Comparison of ENCODE assay signal across 24 cellular contexts in genomic region chr11:70721006-70721405, GRCh38.
"Had no signal": no experiment of that assay in that cellular context is flagged by ENCODE, and none has a peak within 500 bp of the region (broad histone marks: within the 10 kb centered on the region; RNA-seq: fewer than 3 reads in every experiment).

No MANE protein-coding gene starts in this region.

- H3K9me3 ChIP-seq: colonic mucosa, esophagus muscularis mucosa, gastroesophageal sphincter, heart right ventricle, neutrophil, tibial artery had no signal

- DNase-seq: colonic mucosa; effector CD8-positive, alpha-beta T cell; endodermal cell; foreskin keratinocyte; glutamatergic neuron; heart right ventricle; hippocampal formation; left colon; left ventricle myocardium superior; natural killer cell; stimulated activated CD4-positive, alpha-beta T cell treated with anti-CD3 and anti-CD28 coated beads, Interleukin-12 subunit alpha, Interleukin-12 subunit beta, amount 100 ng/mL, for 4 hours; stimulated activated CD4-positive, alpha-beta T cell treated with anti-CD3 and anti-CD28 coated beads, Interleukin-1b, Interleukin-23, amount 100 ng/mL, for 48 hours; stimulated activated CD4-positive, alpha-beta T cell treated with anti-CD3 and anti-CD28 coated beads, Interleukin-4, amount 100 ng/mL, for 1 hour; stimulated activated CD8-positive, alpha-beta memory T cell treated with anti-CD3 and anti-CD28 coated beads, Interleukin-4, amount 100 ng/mL, for 48 hours; stimulated activated naive CD4-positive, alpha-beta T cell; stimulated activated naive CD8-positive, alpha-beta T cell treated with anti-CD3 and anti-CD28 coated beads, Interleukin-15, amount 100 ng/mL, for 72 hours; tibial artery had no signal

- H3K27ac ChIP-seq: colonic mucosa, esophagus muscularis mucosa, foreskin keratinocyte, gastroesophageal sphincter, heart right ventricle, neutrophil, parathyroid adenoma, tibial artery had no signal

- H3K4me1 ChIP-seq: colonic mucosa, esophagus muscularis mucosa, foreskin keratinocyte, gastroesophageal sphincter, heart right ventricle, parathyroid adenoma, tibial artery had no signal

- H3K4me3 ChIP-seq: colonic mucosa, esophagus muscularis mucosa, gastroesophageal sphincter, heart right ventricle, lung, smooth muscle cell, tibial artery had no signal

- H2AFZ ChIP-seq: parathyroid adenoma had no signal

- H3K27me3 ChIP-seq: colonic mucosa, foreskin keratinocyte had no signal

- H3K9ac ChIP-seq: parathyroid adenoma had no signal

- ATAC-seq: foreskin keratinocyte; gastroesophageal sphincter; heart right ventricle; left colon; left ventricle myocardium superior; natural killer cell; sciatic nerve; stimulated activated naive CD8-positive, alpha-beta T cell treated with anti-CD3 and anti-CD28 coated beads, Interleukin-15, amount 100 ng/mL, for 72 hours had no signal

- H3K4me2 ChIP-seq: smooth muscle cell had no signal

- H3K36me3 ChIP-seq: colonic mucosa, esophagus muscularis mucosa, gastroesophageal sphincter, heart right ventricle, neutrophil, tibial artery had no signal
